ENCODE assay signal across 17 cellular contexts in the genomic region with DNA sequence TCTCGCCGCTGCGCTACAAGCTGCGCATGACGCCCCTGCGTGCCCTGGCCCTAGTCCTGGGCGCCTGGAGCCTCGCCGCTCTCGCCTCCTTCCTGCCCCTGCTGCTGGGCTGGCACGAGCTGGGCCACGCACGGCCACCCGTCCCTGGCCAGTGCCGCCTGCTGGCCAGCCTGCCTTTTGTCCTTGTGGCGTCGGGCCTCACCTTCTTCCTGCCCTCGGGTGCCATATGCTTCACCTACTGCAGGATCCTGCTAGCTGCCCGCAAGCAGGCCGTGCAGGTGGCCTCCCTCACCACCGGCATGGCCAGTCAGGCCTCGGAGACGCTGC. TPM values are rescaled to one million over a fixed set of nuclear protein-coding genes. Genes with fewer than 3 reads are reported as not detected.
DNase-seq lines count a peak whose midpoint lies in the region; ATAC-seq, FAIRE-seq and TF ChIP-seq lines count a peak whose summit lies in the region.
"Had no signal": no experiment of that assay in that cellular context is flagged by ENCODE, and none has a peak within 500 bp of the region (broad histone marks: within the 10 kb centered on the region; RNA-seq: fewer than 3 reads in every experiment).

No MANE protein-coding gene starts in this region.

- H3F3A ChIP-seq in GM23338 (replicated peaks; ENCODE audit: low read depth): 0 out of 2 replicates have a peak, but pooled peaks cover 6% of the 10 kb centered on the region

- H3K36me3 ChIP-seq in GM23338 (ENCODE audit: insufficient read depth) (no peaks in the 10 kb centered on the region), pancreas (no peaks in the 10 kb centered on the region)
- H3K36me3 ChIP-seq: lower lobe of right lung had no signal

- H3K4me1 Mint-ChIP-seq in T-helper 2 cell treated with Interferon-gamma antibody and Interleukin-4, amounts not matched to agents 5 μg/mL and 100 μg/mL, for 36 hours (ENCODE audit: low read depth): peaks cover 8% of the 10 kb centered on the region
- H3K4me1 Mint-ChIP-seq in GM23338 (peaks cover 7% of the 10 kb centered on the region; the same call in 2 of the 3 replicates), neural crest cell (no peaks in the 10 kb centered on the region)
- H3K4me1 Mint-ChIP-seq in central memory CD8-positive, alpha-beta T cell: peaks cover 32% of the 10 kb centered on the region

- no peak for DNase-seq in T-helper 2 cell treated with Interferon-gamma antibody and Interleukin-4, amounts not matched to agents 5 μg/mL and 100 μg/mL, for 36 hours (ENCODE audit: low spot score)
- DNase-seq in T-helper 2 cell (no peak), GM23338 (ENCODE audit: low spot score) (no peak), neural crest cell (ENCODE audit: low read depth, low spot score) (no peak), pancreas (no peak), GM19240 (ENCODE audit: insufficient read length, low spot score) (no peak)
- DNase-seq in central memory CD8-positive, alpha-beta T cell (ENCODE audit: low spot score in 2 of 2): no peak
- DNase-seq: lower lobe of right lung, NCI-H187 treated with DMSO at 0.1 percent for 48 hours, right cardiac atrium had no signal

- H3K4me2 ChIP-seq in GM23338: peak overlapping the region; percentile 83

- 0 out of 2 replicates have a peak, but pooled peaks cover 2% of the 10 kb centered on the region for H4K20me1 ChIP-seq in GM23338 (replicated peaks; ENCODE audit: insufficient read depth)

- peak overlapping the region; percentile 63; the same call in 1 of the 2 replicates for H3K4me3 ChIP-seq in GM23338
- H3K4me3 ChIP-seq in pancreas: no peak overlapping the region
- H3K4me3 ChIP-seq: lower lobe of right lung had no signal

- H3K4me3 Mint-ChIP-seq in T-helper 2 cell treated with Interferon-gamma antibody and Interleukin-4, amounts not matched to agents 5 μg/mL and 100 μg/mL, for 36 hours: peak overlapping the region; percentile 59
- H3K4me3 Mint-ChIP-seq in GM23338: peak overlapping the region; percentile 74
- peak overlapping the region; percentile 83 for H3K4me3 Mint-ChIP-seq in central memory CD8-positive, alpha-beta T cell
- H3K4me3 Mint-ChIP-seq in neural crest cell: peak overlapping the region; percentile 47

- H3K79me2 ChIP-seq in GM23338 (replicated peaks; ENCODE audit: insufficient read depth): no peaks in the 10 kb centered on the region

- peak overlapping the region; percentile 96 for H2AFZ ChIP-seq in GM23338

- no peaks in the 10 kb centered on the region for H3K9me2 ChIP-seq in GM23338 (ENCODE audit: insufficient read depth)

- H3K4me1 ChIP-seq in GM23338 (ENCODE audit: insufficient read depth) (no peaks in the 10 kb centered on the region), pancreas (peaks cover 0 to 4% (median 0%) of the 10 kb centered on the region in 3 donors)
- H3K4me1 ChIP-seq: lower lobe of right lung had no signal

- H3K27ac ChIP-seq in GM23338 (ENCODE audit: low read depth): no peak overlapping the region
- no peak overlapping the region for H3K27ac ChIP-seq in pancreas
- H3K27ac ChIP-seq: C4-2B, lower lobe of right lung had no signal

- H3K27me3 Mint-ChIP-seq in T-helper 2 cell treated with Interferon-gamma antibody and Interleukin-4, amounts not matched to agents 5 μg/mL and 100 μg/mL, for 36 hours (ENCODE audit: low read depth): peaks cover 59% of the 10 kb centered on the region
- peaks cover 53% of the 10 kb centered on the region for H3K27me3 Mint-ChIP-seq in GM23338 (ENCODE audit: insufficient read depth, low read depth, poor library complexity)
- H3K27me3 Mint-ChIP-seq in central memory CD8-positive, alpha-beta T cell: no peaks in the 10 kb centered on the region
- peaks cover 93% of the 10 kb centered on the region for H3K27me3 Mint-ChIP-seq in neural crest cell (ENCODE audit: low read depth)

- intact Hi-C loops in pancreas (cut with DNase I): no loop called here

- no peak for FAIRE-seq in pancreas (lab: Jason Lieb, UNC)
- FAIRE-seq: GM12892, TTC549 had no signal

- H3K27ac Mint-ChIP-seq in T-helper 2 cell treated with Interferon-gamma antibody and Interleukin-4, amounts not matched to agents 5 μg/mL and 100 μg/mL, for 36 hours: no peak overlapping the region
- H3K27ac Mint-ChIP-seq in GM23338: no peak overlapping the region
- no peak overlapping the region for H3K27ac Mint-ChIP-seq in central memory CD8-positive, alpha-beta T cell (ENCODE audit: low read depth)
- H3K27ac Mint-ChIP-seq in neural crest cell (ENCODE audit: unreplicated experiment): no peak overlapping the region

- TF ChIP-seq CTCF in GM23338 (conservative IDR thresholded peaks at IDR 0.05; ENCODE audit: low read depth in 2 of 2) (peak; percentile 21 to 22; a peak in 1 of 4 replicates), neural crest cell (conservative IDR thresholded peaks at IDR 0.05) (no peak), pancreas (IDR thresholded peaks at IDR 0.05) (no peak)

- H3K9me3 ChIP-seq in pancreas: no peaks in the 10 kb centered on the region
- H3K9me3 ChIP-seq: lower lobe of right lung had no signal

- H3K36me3 Mint-ChIP-seq in T-helper 2 cell treated with Interferon-gamma antibody and Interleukin-4, amounts not matched to agents 5 μg/mL and 100 μg/mL, for 36 hours (ENCODE audit: low read depth): no peaks in the 10 kb centered on the region
- H3K36me3 Mint-ChIP-seq in GM23338 (ENCODE audit: low read depth): peaks cover 5% of the 10 kb centered on the region; the same call in 1 of the 3 replicates
- peaks cover 5% of the 10 kb centered on the region for H3K36me3 Mint-ChIP-seq in central memory CD8-positive, alpha-beta T cell (ENCODE audit: insufficient read depth)
- no peaks in the 10 kb centered on the region for H3K36me3 Mint-ChIP-seq in neural crest cell (ENCODE audit: low read depth)

- 25 to 31% methylated on average over 23 of the region's 23 CpGs for WGBS in pancreas, 2 donors

- ATAC-seq in GM23338 (no peak), pancreas (no peak), HG03196 (IDR thresholded peaks at IDR 0.05; ENCODE audit: unreplicated experiment) (no peak)
- no peak for ATAC-seq in central memory CD8-positive, alpha-beta T cell (replicated peaks; ENCODE audit: extremely low read depth, poor library complexity, severe bottlenecking)
- ATAC-seq: HCT116, lower lobe of right lung, right cardiac atrium had no signal

- H3K27me3 ChIP-seq in GM23338 (ENCODE audit: insufficient read depth): peaks cover 56% of the 10 kb centered on the region
- peaks cover 0 to 14% (median 4%) of the 10 kb centered on the region in 4 donors for H3K27me3 ChIP-seq in pancreas

- H3K9me3 Mint-ChIP-seq in T-helper 2 cell treated with Interferon-gamma antibody and Interleukin-4, amounts not matched to agents 5 μg/mL and 100 μg/mL, for 36 hours: no peaks in the 10 kb centered on the region
- H3K9me3 Mint-ChIP-seq in GM23338: no peaks in the 10 kb centered on the region; the same call in 2 of the 3 replicates
- no peaks in the 10 kb centered on the region for H3K9me3 Mint-ChIP-seq in central memory CD8-positive, alpha-beta T cell
- H3K9me3 Mint-ChIP-seq in neural crest cell: no peaks in the 10 kb centered on the region

TF ChIP-seq in GM23338, 12 proteins besides CTCF, POLR2A, EP300 and RAD21 (continues in another document):
- TF ChIP-seq EZH2 (IDR thresholded peaks at IDR 0.05; ENCODE audit: low read depth, unreplicated experiment) (no peak), ZNF114 (CRISPR knock-in tag; IDR thresholded peaks at IDR 0.05) (no peak), POLR2AphosphoS5 (IDR thresholded peaks at IDR 0.05; ENCODE audit: low read depth) (no peak), STAT1 (IDR thresholded peaks at IDR 0.05; ENCODE audit: unreplicated experiment) (no peak), REST (IDR thresholded peaks at IDR 0.05; ENCODE audit: unreplicated experiment) (no peak), EZH2phosphoT487 (IDR thresholded peaks at IDR 0.05; ENCODE audit: unreplicated experiment) (no peak), NANOG (IDR thresholded peaks at IDR 0.05; ENCODE audit: borderline replicate concordance) (no peak)

RNA-seq across cellular contexts. Expression of gene HTR6, which starts 1.4 kb away (rescaled TPM):
- total RNA-seq in GM23338 (2014; rRNA removed; shearing (Covaris generic)): 0.66 and 0.82 TPM in 2 replicates
- polyA plus RNA-seq in GM23338 (2016; fragmentation: Nextera tagmentation; extraction: Ambion mirVana) (0.14 and 0.26 TPM in 2 replicates), pancreas (not detected)
- total RNA-seq in neural crest cell (not detected in 2 replicates), pancreas (not detected)
- total RNA-seq: A172, lower lobe of right lung, NCI-H460, right cardiac atrium had no signal
- polyA plus RNA-seq: right cardiac atrium had no signal

RNA-seq across cellular contexts. Expression of gene NBL1, which starts 22.0 kb away (rescaled TPM):
- total RNA-seq in GM23338 (2014; rRNA removed; shearing (Covaris generic)): 8.0 and 10.6 TPM in 2 replicates
- 5.4 and 6.1 TPM in 2 replicates for polyA plus RNA-seq in GM23338 (2016; fragmentation: Nextera tagmentation; extraction: Ambion mirVana)
- total RNA-seq in neural crest cell: 7.0 and 7.8 TPM in 2 replicates
- total RNA-seq in pancreas: 10 to 100 TPM in 4 of 6 donors, 1 to 10 TPM in 2; 5.8 to 45.6 (median 15.1) TPM
- polyA plus RNA-seq in pancreas: 10 to 100 TPM; 27.7 to 28.2 TPM

Comparison
In these comparisons a context has a peak if more than half of its experiments do, and no peak if none do; other contexts are left out.
1. CTCF ChIP-seq: peak in GM23338 (2 of 2); none in neural crest cell (single experiment) and pancreas (0 of 4).
2. Peak in every context shown above with its lines, with median percentiles within 50 percentile points of each other: H3K4me3 Mint-ChIP-seq.